Comparison of ENCODE assay signal across 8 cellular contexts in the genomic region with DNA sequence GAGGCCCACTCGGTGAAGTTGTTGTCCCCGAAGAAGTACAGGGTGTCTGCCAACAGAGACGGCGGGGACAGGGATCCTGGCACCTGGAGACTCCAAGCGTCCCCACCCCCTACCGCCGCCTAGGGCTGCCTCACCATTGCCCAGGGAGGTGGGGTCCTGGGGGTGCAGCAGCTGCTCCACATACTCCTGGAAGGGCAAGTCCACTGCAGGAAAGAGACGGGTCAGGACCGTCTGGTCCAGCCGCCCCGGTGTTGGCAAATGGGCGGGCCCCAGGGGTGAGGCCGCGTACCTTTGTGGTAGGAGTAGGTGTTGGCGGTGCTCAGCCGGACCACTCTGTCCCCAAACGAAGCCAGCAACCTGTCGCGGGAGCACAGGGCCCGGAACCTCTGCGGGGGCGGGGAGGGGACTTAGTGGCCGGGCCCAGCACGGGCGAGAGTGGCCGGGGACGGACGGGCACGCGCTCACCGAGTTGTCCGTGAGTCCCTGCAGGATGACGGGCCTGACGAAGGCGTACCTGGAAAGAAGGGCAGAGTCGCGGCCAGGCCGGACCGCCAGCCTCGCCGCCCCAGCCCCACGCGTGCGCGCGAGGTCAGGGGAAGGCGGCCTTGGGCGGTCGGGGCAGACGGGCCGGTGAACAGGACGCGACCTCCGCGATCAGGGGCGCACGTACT. TPM values are rescaled to one million over a fixed set of nuclear protein-coding genes. Genes with fewer than 3 reads are reported as not detected.
DNase-seq lines count a peak whose midpoint lies in the region; ATAC-seq, FAIRE-seq and TF ChIP-seq lines count a peak whose summit lies in the region.

No MANE protein-coding gene starts in this region.

- H3K79me2 ChIP-seq in PC-9 (ENCODE audit: low read depth): peaks cover 33% of the 10 kb centered on the region

- peaks cover 30% of the 10 kb centered on the region for H4K20me1 ChIP-seq in PC-9 (ENCODE audit: insufficient read depth)

- 12 to 20% methylated on average over 32 to 57 of the region's 57 CpGs for WGBS in esophagus, 2 donors

- ATAC-seq in GM21360 (IDR thresholded peaks at IDR 0.05; ENCODE audit: unreplicated experiment): no peak

- H3K36me3 ChIP-seq in PC-9 (ENCODE audit: low read depth) (no peaks in the 10 kb centered on the region; the same call in 1 of the 2 replicates), esophagus (ENCODE audit: control insufficient read depth in 2 of 2, insufficient read depth in 2 of 2, low read length in 1 of 2) (peaks cover 4 to 41% of the 10 kb centered on the region in 2 donors), rectal smooth muscle tissue (ENCODE audit: control insufficient read depth, insufficient read depth, low read length) (peaks cover 18% of the 10 kb centered on the region)

- H3K27me3 ChIP-seq in PC-9 (ENCODE audit: insufficient read depth, low read depth) (no peaks in the 10 kb centered on the region), esophagus (ENCODE audit: control insufficient read depth in 1 of 2, insufficient read depth in 2 of 2, low read length in 2 of 2) (no peaks in the 10 kb centered on the region), rectal smooth muscle tissue (ENCODE audit: control insufficient read depth, insufficient read depth, low read length) (no peaks in the 10 kb centered on the region)

- no peak overlapping the region for H2AFZ ChIP-seq in PC-9

- intact Hi-C loops in PC-9 (cut with micrococcal nuclease; ENCODE audit: unreplicated experiment): loop anchor here (5.0 kb wide), 1 partner anchor 156 kb away; the partner anchor contains the start of gene CAPN15

- H3K9me3 ChIP-seq in PC-9 (ENCODE audit: insufficient read depth, low read depth) (no peaks in the 10 kb centered on the region), esophagus (ENCODE audit: control insufficient read depth in 2 of 2, insufficient read depth in 1 of 2, low read depth in 1 of 2, low read length in 1 of 2) (no peaks in the 10 kb centered on the region)

- peak; percentile 21 for FAIRE-seq in GM19239 (lab: Jason Lieb, UNC)

- no peak for DNase-seq in GM19239 (ENCODE audit: insufficient read length, low spot score)
- no peak for DNase-seq in PC-9
- DNase-seq in pons (ENCODE audit: low spot score): no peak
- DNase-seq in NCI-H524 (lab: John Stamatoyannopoulos, UW): no peak
- DNase-seq in DMS153 treated with DMSO at 0.1 percent for 48 hours (lab: John Stamatoyannopoulos, UW; ENCODE audit: unreplicated experiment): no peak

- H3K9ac ChIP-seq in rectal smooth muscle tissue (ENCODE audit: low read length): peak overlapping the region; percentile 49

- peaks cover 41% of the 10 kb centered on the region; the same call in 1 of the 2 replicates for H3F3A ChIP-seq in PC-9 (ENCODE audit: insufficient read depth, low read depth)

- H3K27ac ChIP-seq in PC-9 (no peak overlapping the region), esophagus (ENCODE audit: low read depth in 2 of 2, low read length in 1 of 2) (peak overlapping the region; percentile 79 to 94), rectal smooth muscle tissue (ENCODE audit: low read depth, low read length) (peak overlapping the region; percentile 32)

- CTCF ChIA-PET in PC-9 (lab: Charles Lee): no interaction called here

- TF ChIP-seq CTCF in PC-9 (conservative IDR thresholded peaks at IDR 0.05): no peak

- H3K4me1 ChIP-seq in PC-9 (replicated peaks; ENCODE audit: insufficient read depth): peaks cover 33% of the 10 kb centered on the region
- peaks cover 15 to 56% of the 10 kb centered on the region in 2 donors for H3K4me1 ChIP-seq in esophagus (ENCODE audit: control insufficient read depth in 2 of 2, insufficient read depth in 2 of 2, low read length in 1 of 2)
- H3K4me1 ChIP-seq in rectal smooth muscle tissue (ENCODE audit: control insufficient read depth, insufficient read depth, low read length): peaks cover 15% of the 10 kb centered on the region

- no TSS peak for BruUV-seq in PC-9 (replicated peaks; lab: Mats Ljungman, UMichigan)

- POLR2A ChIA-PET in PC-9 (lab: Charles Lee; ENCODE audit: unreplicated experiment): no interaction called here

- H3K4me2 ChIP-seq in PC-9: peak overlapping the region; percentile 86

- H3K4me3 ChIP-seq in PC-9 (peak overlapping the region; percentile 83), esophagus (ENCODE audit: low read depth in 1 of 2, low read length in 2 of 2) (peak overlapping the region; percentile 55 to 70), rectal smooth muscle tissue (ENCODE audit: low read length) (peak overlapping the region; percentile 91)

- no peaks in the 10 kb centered on the region for H3K9me2 ChIP-seq in PC-9 (ENCODE audit: insufficient read depth)

RNA-seq across cellular contexts. Expression of gene JMJD8, which starts 0.6 kb away (rescaled TPM):
- total RNA-seq in PC-9 (2021): 57.4 and 61.6 TPM in 2 replicates
- 10 to 100 TPM; 41.0 to 55.4 TPM for polyA plus RNA-seq in esophagus

RNA-seq across cellular contexts. Expression of gene STUB1, which starts 3.3 kb away (rescaled TPM):
- total RNA-seq in PC-9 (2021): 174 and 211 TPM in 2 replicates
- polyA plus RNA-seq in esophagus: 10 to 100 TPM; 58.3 to 95.2 TPM

RNA-seq across cellular contexts. Expression of gene WDR24, which starts 6.7 kb away (rescaled TPM):
- total RNA-seq in PC-9 (2021): 23.9 and 33.6 TPM in 2 replicates
- 1 to 10 TPM; 6.0 to 6.3 TPM for polyA plus RNA-seq in esophagus

RNA-seq across cellular contexts. Expression of gene RHBDL1, which starts 8.1 kb away (rescaled TPM):
- total RNA-seq in PC-9 (2021): 18.1 and 19.9 TPM in 2 replicates
- 1 to 10 TPM in 1 of 2 donors, under 1 TPM in 1; 0.49 to 1.7 TPM for polyA plus RNA-seq in esophagus

RNA-seq across cellular contexts. Expression of gene RHOT2, which starts 15.6 kb away (rescaled TPM):
- total RNA-seq in PC-9 (2021): 143 and 173 TPM in 2 replicates
- polyA plus RNA-seq in esophagus: 100 to 1,000 TPM in 1 of 2 donors, 10 to 100 TPM in 1; 87.1 to 152 TPM
